ENCODE assay signal across 21 cellular contexts in the genomic region with DNA sequence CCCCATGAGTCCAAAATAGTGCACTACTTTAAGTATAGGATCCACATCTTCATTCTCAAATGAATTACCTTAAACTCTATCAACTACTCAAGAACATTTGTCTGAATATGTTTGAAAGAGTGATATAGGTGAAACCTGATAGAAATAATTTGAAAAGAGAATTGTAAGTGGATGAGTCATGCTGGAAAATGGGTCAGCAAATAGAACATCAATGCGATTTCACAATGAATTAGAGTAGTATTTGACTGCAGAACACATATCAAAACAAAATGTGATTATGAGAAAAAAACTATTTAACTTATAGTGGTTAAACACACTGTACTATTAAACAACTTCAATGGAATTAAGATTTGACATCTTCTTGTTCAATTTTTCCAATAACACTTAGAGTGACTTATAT.
DNase-seq lines count a peak whose midpoint lies in the region; ATAC-seq lines count a peak whose summit lies in the region.
"Had no signal": no experiment of that assay in that cellular context is flagged by ENCODE, and none has a peak within 500 bp of the region (broad histone marks: within the 10 kb centered on the region; RNA-seq: fewer than 3 reads in every experiment).

No MANE protein-coding gene starts in this region.

- DNase-seq in DMS153 (lab: John Stamatoyannopoulos, UW) (peak; percentile 17), DMS153 treated with DMSO at 0.1 percent for 48 hours (lab: John Stamatoyannopoulos, UW; ENCODE audit: unreplicated experiment) (no peak), DMS53 (lab: John Stamatoyannopoulos, UW) (peak; percentile 57), NCI-H69 (lab: John Stamatoyannopoulos, UW) (peak; percentile 46), left lobe of liver (ENCODE audit: low spot score) (no peak), NCI-H1930 (lab: John Stamatoyannopoulos, UW) (no peak)
- no peak for DNase-seq in activated effector memory CD4-positive, alpha-beta T cell treated with anti-CD3 and anti-CD28 coated beads, Interleukin-2, amount 50 U/mL, for 16 hours
- DNase-seq: AML-193; C1 segment of cervical spinal cord; CD8-positive, alpha-beta T cell; DMS79; H9; HFFc6; NCI-H1092 treated with DMSO at 0.1 percent for 48 hours; NCI-H2081 treated with DMSO at 0.1 percent for 48 hours; NCI-H446 treated with DMSO at 0.1 percent for 48 hours; NCI-H774; OCI-M1 had no signal

- ATAC-seq in left lobe of liver (peak; percentile 34), HG02623 (IDR thresholded peaks at IDR 0.05; ENCODE audit: unreplicated experiment) (no peak)
- ATAC-seq: CD8-positive, alpha-beta T cell; K562; Right ventricle myocardium inferior had no signal

Comparison
In these comparisons a context has a peak if more than half of its experiments do, and no peak if none do; other contexts are left out.
1. DNase-seq: peak in DMS153 (single experiment), DMS53 (single experiment) and NCI-H69 (single experiment); none in DMS153 treated with DMSO at 0.1 percent for 48 hours (single experiment), left lobe of liver (single experiment), activated effector memory CD4-positive, alpha-beta T cell treated with anti-CD3 and anti-CD28 coated beads, Interleukin-2, amount 50 U/mL, for 16 hours (single experiment) and NCI-H1930 (0 of 2).